ENCODE assay signal across 27 cellular contexts in genomic region chr7:71817931-71818330, GRCh38.
DNase-seq lines count a peak whose midpoint lies in the region; ATAC-seq, FAIRE-seq and TF ChIP-seq lines count a peak whose summit lies in the region.
"Had no signal": no experiment of that assay in that cellular context is flagged by ENCODE, and none has a peak within 500 bp of the region (broad histone marks: within the 10 kb centered on the region; RNA-seq: fewer than 3 reads in every experiment).

No MANE protein-coding gene starts in this region.

- H4K20me1 ChIP-seq in astrocyte (ENCODE audit: insufficient read depth, low read length): no peaks in the 10 kb centered on the region
- H4K20me1 ChIP-seq: BLaER1 had no signal

- H3K4me3 Mint-ChIP-seq in astrocyte (ENCODE audit: unreplicated experiment): no peak overlapping the region
- H3K4me3 Mint-ChIP-seq: CD14-positive monocyte; CD4-positive, alpha-beta memory T cell; CD4-positive, CD25-positive, alpha-beta regulatory T cell; CD8-positive, alpha-beta memory T cell had no signal

- H3K36me3 Mint-ChIP-seq in astrocyte (ENCODE audit: low read depth, unreplicated experiment): no peaks in the 10 kb centered on the region
- H3K36me3 Mint-ChIP-seq: CD14-positive monocyte; CD4-positive, alpha-beta memory T cell; CD4-positive, CD25-positive, alpha-beta regulatory T cell; CD8-positive, alpha-beta memory T cell had no signal

- no peaks in the 10 kb centered on the region for H3K36me3 ChIP-seq in astrocyte (ENCODE audit: insufficient read depth, low read length)
- H3K36me3 ChIP-seq: BE2C, BLaER1 had no signal

- peaks cover 3% of the 10 kb centered on the region for H3K4me1 Mint-ChIP-seq in astrocyte (ENCODE audit: low read depth, unreplicated experiment)
- H3K4me1 Mint-ChIP-seq: CD14-positive monocyte; CD4-positive, alpha-beta memory T cell; CD4-positive, CD25-positive, alpha-beta regulatory T cell; CD8-positive, alpha-beta memory T cell had no signal

- H3K4me3 ChIP-seq in astrocyte (ENCODE audit: insufficient read depth, low read depth, low read length) (no peak overlapping the region), astrocyte of the spinal cord (ENCODE audit: low read depth, low read length) (no peak overlapping the region)
- H3K4me3 ChIP-seq: BLaER1 had no signal

- no peaks in the 10 kb centered on the region for H3K27me3 ChIP-seq in astrocyte (ENCODE audit: insufficient read depth, low read length)
- H3K27me3 ChIP-seq: BE2C, BLaER1 had no signal

- no peaks in the 10 kb centered on the region for H3K4me1 ChIP-seq in astrocyte (ENCODE audit: insufficient read depth, low read length)
- H3K4me1 ChIP-seq: BE2C had no signal

- peaks cover 2% of the 10 kb centered on the region for H3K9me3 ChIP-seq in astrocyte (ENCODE audit: insufficient read depth, low read depth, low read length)
- H3K9me3 ChIP-seq: BE2C had no signal

- H3K4me2 ChIP-seq in astrocyte (ENCODE audit: low read length): no peak overlapping the region
- H3K4me2 ChIP-seq: BLaER1 had no signal

- no peak overlapping the region for H3K27ac Mint-ChIP-seq in astrocyte (ENCODE audit: unreplicated experiment)
- H3K27ac Mint-ChIP-seq: CD14-positive monocyte; CD4-positive, alpha-beta memory T cell; CD4-positive, CD25-positive, alpha-beta regulatory T cell; CD8-positive, alpha-beta memory T cell had no signal

- intact Hi-C loops in left cardiac atrium (cut with DNase I): no loop called here

- FAIRE-seq in astrocyte (lab: Jason Lieb, UNC) (no peak), urothelium cell line (lab: Jason Lieb, UNC) (peak; percentile 5)
- FAIRE-seq: A204.1, G401.6, GM12891 had no signal

- ATAC-seq in GM18520 (IDR thresholded peaks at IDR 0.05; ENCODE audit: unreplicated experiment) (no peak), HG03095 (IDR thresholded peaks at IDR 0.05; ENCODE audit: unreplicated experiment) (no peak), left cardiac atrium (no peak)

- DNase-seq in HT1080 (ENCODE audit: low read depth) (peak; percentile 31), astrocyte (ENCODE audit: low read depth) (peak; percentile 29), astrocyte of the spinal cord (ENCODE audit: low read depth, low spot score) (peak; percentile 3), urothelium cell line (ENCODE audit: low spot score) (peak; percentile 50), NCI-H1694 treated with DMSO at 0.1 percent for 48 hours (lab: John Stamatoyannopoulos, UW) (no peak), left cardiac atrium (no peak)
- DNase-seq: 8988T; ACHN; BE2C; C1 segment of cervical spinal cord; CD4-positive, alpha-beta memory T cell; CD4-positive, CD25-positive, alpha-beta regulatory T cell; CD8-positive, alpha-beta memory T cell; COR-L47; DMS 273 treated with DMSO at 0.1 percent for 48 hours; DMS153; DMS53; DMS79; DND-41; GF-D8 had no signal

- H3K9me3 Mint-ChIP-seq in astrocyte (ENCODE audit: unreplicated experiment): peaks cover 6% of the 10 kb centered on the region

- no peak for TF ChIP-seq CTCF in astrocyte (IDR thresholded peaks at IDR 0.05; ENCODE audit: insufficient read depth, low read depth, low read length)
- no peak for TF ChIP-seq CTCF in astrocyte of the spinal cord (IDR thresholded peaks at IDR 0.05; ENCODE audit: low read depth, low read length)

- in situ Hi-C loops in astrocyte of the spinal cord (cut with HindIII; ENCODE audit: low sequenced_read_pairs): no loop called here

- no peak overlapping the region for H3K27ac ChIP-seq in astrocyte (ENCODE audit: low read depth, low read length)
- H3K27ac ChIP-seq: BLaER1 had no signal

- H3K9ac ChIP-seq in astrocyte (ENCODE audit: low read length): no peak overlapping the region
- H3K9ac ChIP-seq: BLaER1 had no signal

- H3K27me3 Mint-ChIP-seq in astrocyte (ENCODE audit: low read depth, unreplicated experiment): no peaks in the 10 kb centered on the region
- H3K27me3 Mint-ChIP-seq: CD4-positive, alpha-beta memory T cell; CD4-positive, CD25-positive, alpha-beta regulatory T cell; CD8-positive, alpha-beta memory T cell had no signal

- H2AFZ ChIP-seq in astrocyte (ENCODE audit: low read depth, low read length): no peak overlapping the region

- H3K79me2 ChIP-seq in astrocyte (ENCODE audit: insufficient read depth, low read length): no peaks in the 10 kb centered on the region

Comparison
In these comparisons a context has a peak if more than half of its experiments do, and no peak if none do; other contexts are left out.
1. DNase-seq: peak in HT1080 (single experiment), astrocyte (single experiment), astrocyte of the spinal cord (single experiment) and urothelium cell line (single experiment); none in NCI-H1694 treated with DMSO at 0.1 percent for 48 hours (single experiment) and left cardiac atrium (single experiment).